1 cellular context compared by ENCODE assay signal in the genomic region with DNA sequence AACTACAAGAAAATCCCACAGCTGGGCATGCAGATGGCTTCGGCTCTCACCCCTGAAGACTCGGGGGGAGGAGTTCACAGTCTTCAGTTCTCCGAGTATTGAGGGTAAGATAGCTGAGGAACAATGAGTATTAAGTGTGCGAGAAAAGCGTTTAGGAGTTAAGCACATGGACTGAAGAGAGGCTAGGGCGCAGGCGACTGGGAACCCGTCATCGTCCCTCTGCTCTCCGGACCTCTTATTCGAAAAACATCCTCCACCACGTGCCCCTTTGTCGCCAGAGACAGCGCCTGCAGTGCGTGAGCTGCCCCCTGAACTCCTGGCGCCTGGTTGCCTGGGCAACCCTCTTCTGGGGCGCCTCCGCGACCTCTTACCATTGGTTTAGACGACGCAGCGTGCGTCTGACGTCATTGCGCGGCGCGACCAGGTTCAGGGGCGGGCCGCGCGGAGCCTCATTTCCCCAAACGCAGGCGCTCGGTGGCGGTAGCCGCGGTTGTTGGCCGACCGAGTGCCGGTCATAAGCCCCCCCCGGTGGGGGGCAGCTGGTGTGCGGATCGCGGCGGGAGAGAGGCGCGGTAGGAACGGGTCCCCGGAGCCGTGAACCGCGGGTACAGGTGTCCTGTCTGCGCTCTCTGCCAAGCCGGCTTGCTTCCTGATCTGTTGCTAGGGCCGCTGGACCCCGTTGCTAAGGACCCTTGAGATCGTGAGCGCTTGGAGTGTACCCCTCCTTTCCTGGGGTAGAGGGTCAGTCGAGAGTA.
A peak's percentile ranks its signal among the peaks of the same experiment; 100 is the strongest.
TF ChIP-seq lines count a peak whose summit lies in the region.

TSS of gene PACRGL (plus strand) at position 452 of the 755 bp plus-strand sequence. CDS start 4,024 bp downstream, outside the sequence.

TF ChIP-seq in K562, 482 proteins besides CTCF, POLR2A, EP300 and RAD21 (continued from another document and continues in another):
- TF ChIP-seq HBP1 (CRISPR knock-in tag; IDR thresholded peaks at IDR 0.05) (no peak), YY1 (IDR thresholded peaks at IDR 0.05; ENCODE audit: borderline replicate concordance in 1 of 3, control insufficient read depth in 1 of 3, extremely low read depth in 1 of 3, insufficient read depth in 3 of 3, insufficient read length in 1 of 3, insufficient replicate concordance in 2 of 3, low read depth in 1 of 3, low read length in 2 of 3) (peak in 1 of 3 experiments; percentile 42), ZNF253 (CRISPR knock-in tag; conservative IDR thresholded peaks at IDR 0.05) (no peak), ZKSCAN8 (CRISPR knock-in tag; IDR thresholded peaks at IDR 0.05) (no peak), ZKSCAN3 (CRISPR knock-in tag; IDR thresholded peaks at IDR 0.05) (no peak), PYGO2 (tag; IDR thresholded peaks at IDR 0.05) (no peak), MYC (IDR thresholded peaks at IDR 0.05; ENCODE audit: low read depth, low read length) (peak; percentile 90), MYC (CRISPR knock-in tag; IDR thresholded peaks at IDR 0.05; ENCODE audit: borderline replicate concordance, low read depth) (peak; percentile 47; the same call in 1 of the 2 replicates), ZNF263 (CRISPR knock-in tag; IDR thresholded peaks at IDR 0.05; ENCODE audit: borderline replicate concordance) (no peak), ETS2 (tag; IDR thresholded peaks at IDR 0.05; ENCODE audit: borderline replicate concordance, poor library complexity, severe bottlenecking) (no peak), ZNF133 (CRISPR knock-in tag; IDR thresholded peaks at IDR 0.05) (no peak), NCOA6 (IDR thresholded peaks at IDR 0.05) (peak; percentile 75; the same call in 1 of the 2 replicates), CTBP1 (IDR thresholded peaks at IDR 0.05; ENCODE audit: borderline replicate concordance) (peak; percentile 55), CSDE1 (IDR thresholded peaks at IDR 0.05) (peak in 1 of 2 experiments; percentile 85; a peak in 2 of 4 replicates), PTBP1 (IDR thresholded peaks at IDR 0.05; ENCODE audit: low read depth, low read length) (no peak), NFRKB (IDR thresholded peaks at IDR 0.05; ENCODE audit: low read depth) (no peak), ZFP1 (CRISPR knock-in tag; IDR thresholded peaks at IDR 0.05) (no peak), PATZ1 (CRISPR knock-in tag; IDR thresholded peaks at IDR 0.05; ENCODE audit: borderline replicate concordance) (no peak), ELF1 (tag; IDR thresholded peaks at IDR 0.05) (peak; percentile 73), ATF1 (CRISPR knock-in tag; IDR thresholded peaks at IDR 0.05) (peak; percentile 89), ATF1 (tag; IDR thresholded peaks at IDR 0.05) (peak; percentile 98), L3MBTL2 (IDR thresholded peaks at IDR 0.05) (peak; percentile 94), GTF2E2 (tag; IDR thresholded peaks at IDR 0.05) (no peak), SNRNP70 (optimal IDR thresholded peaks at IDR 0.05; ENCODE audit: low read depth, low read length) (no peak), HMBOX1 (IDR thresholded peaks at IDR 0.05) (no peak), ZNF134 (CRISPR knock-in tag; conservative IDR thresholded peaks at IDR 0.05) (no peak), ZNF12 (CRISPR knock-in tag; IDR thresholded peaks at IDR 0.05) (0 out of 2 replicates have a peak, but pooled peaks have one; percentile 31), DIDO1 (tag; IDR thresholded peaks at IDR 0.05; ENCODE audit: low read depth) (no peak), KAT8 (IDR thresholded peaks at IDR 0.05; ENCODE audit: low read depth) (no peak), POLR2AphosphoS5 (IDR thresholded peaks at IDR 0.05; ENCODE audit: control insufficient read depth, insufficient read depth, low read depth, low read length) (no peak), KLF13 (tag; IDR thresholded peaks at IDR 0.05; ENCODE audit: borderline replicate concordance, low read depth) (0 out of 2 replicates have a peak, but pooled peaks have one; percentile 8), NR1H2 (CRISPR knock-in tag; IDR thresholded peaks at IDR 0.05) (no peak), CAMTA2 (CRISPR knock-in tag; conservative IDR thresholded peaks at IDR 0.05) (no peak), ARID1B (IDR thresholded peaks at IDR 0.05) (no peak; the same call in 1 of the 2 replicates), MED1 (CRISPR knock-in tag; IDR thresholded peaks at IDR 0.05; ENCODE audit: borderline replicate concordance) (no peak), SFPQ (IDR thresholded peaks at IDR 0.05; ENCODE audit: low read depth, low read length) (no peak), HMGN3 (IDR thresholded peaks at IDR 0.05; ENCODE audit: borderline replicate concordance, extremely low read depth, insufficient read length, low read depth, low read length) (peak; percentile 17), ZNF785 (CRISPR knock-in tag; IDR thresholded peaks at IDR 0.05) (no peak), ZNF274 (IDR thresholded peaks at IDR 0.05; ENCODE audit: borderline replicate concordance, low read depth, low read length) (no peak), CHD1 (IDR thresholded peaks at IDR 0.05; ENCODE audit: low read length) (no peak), NR2C2 (CRISPR knock-in tag; IDR thresholded peaks at IDR 0.05) (peak; percentile 67; the same call in 1 of the 2 replicates), NR2C2 (tag; IDR thresholded peaks at IDR 0.05) (peak; percentile 98)
- TF ChIP-seq, protein P1, sequence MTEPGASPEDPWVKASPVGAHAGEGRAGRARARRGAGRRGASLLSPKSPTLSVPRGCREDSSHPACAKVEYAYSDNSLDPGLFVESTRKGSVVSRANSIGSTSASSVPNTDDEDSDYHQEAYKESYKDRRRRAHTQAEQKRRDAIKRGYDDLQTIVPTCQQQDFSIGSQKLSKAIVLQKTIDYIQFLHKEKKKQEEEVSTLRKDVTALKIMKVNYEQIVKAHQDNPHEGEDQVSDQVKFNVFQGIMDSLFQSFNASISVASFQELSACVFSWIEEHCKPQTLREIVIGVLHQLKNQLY (CRISPR knock-in tag; conservative IDR thresholded peaks at IDR 0.05): no peak
- TF ChIP-seq, protein P2, sequence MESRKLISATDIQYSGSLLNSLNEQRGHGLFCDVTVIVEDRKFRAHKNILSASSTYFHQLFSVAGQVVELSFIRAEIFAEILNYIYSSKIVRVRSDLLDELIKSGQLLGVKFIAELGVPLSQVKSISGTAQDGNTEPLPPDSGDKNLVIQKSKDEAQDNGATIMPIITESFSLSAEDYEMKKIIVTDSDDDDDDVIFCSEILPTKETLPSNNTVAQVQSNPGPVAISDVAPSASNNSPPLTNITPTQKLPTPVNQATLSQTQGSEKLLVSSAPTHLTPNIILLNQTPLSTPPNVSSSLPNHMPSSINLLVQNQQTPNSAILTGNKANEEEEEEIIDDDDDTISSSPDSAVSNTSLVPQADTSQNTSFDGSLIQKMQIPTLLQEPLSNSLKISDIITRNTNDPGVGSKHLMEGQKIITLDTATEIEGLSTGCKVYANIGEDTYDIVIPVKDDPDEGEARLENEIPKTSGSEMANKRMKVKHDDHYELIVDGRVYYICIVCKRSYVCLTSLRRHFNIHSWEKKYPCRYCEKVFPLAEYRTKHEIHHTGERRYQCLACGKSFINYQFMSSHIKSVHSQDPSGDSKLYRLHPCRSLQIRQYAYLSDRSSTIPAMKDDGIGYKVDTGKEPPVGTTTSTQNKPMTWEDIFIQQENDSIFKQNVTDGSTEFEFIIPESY (CRISPR knock-in tag; IDR thresholded peaks at IDR 0.05): no peak
- TF ChIP-seq, protein P3, sequence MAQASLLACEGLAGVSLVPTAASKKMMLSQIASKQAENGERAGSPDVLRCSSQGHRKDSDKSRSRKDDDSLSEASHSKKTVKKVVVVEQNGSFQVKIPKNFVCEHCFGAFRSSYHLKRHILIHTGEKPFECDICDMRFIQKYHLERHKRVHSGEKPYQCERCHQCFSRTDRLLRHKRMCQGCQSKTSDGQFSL (CRISPR knock-in tag; IDR thresholded peaks at IDR 0.05): no peak
- TF ChIP-seq, protein P3 (tag; IDR thresholded peaks at IDR 0.05): no peak
- TF ChIP-seq, protein P4, sequence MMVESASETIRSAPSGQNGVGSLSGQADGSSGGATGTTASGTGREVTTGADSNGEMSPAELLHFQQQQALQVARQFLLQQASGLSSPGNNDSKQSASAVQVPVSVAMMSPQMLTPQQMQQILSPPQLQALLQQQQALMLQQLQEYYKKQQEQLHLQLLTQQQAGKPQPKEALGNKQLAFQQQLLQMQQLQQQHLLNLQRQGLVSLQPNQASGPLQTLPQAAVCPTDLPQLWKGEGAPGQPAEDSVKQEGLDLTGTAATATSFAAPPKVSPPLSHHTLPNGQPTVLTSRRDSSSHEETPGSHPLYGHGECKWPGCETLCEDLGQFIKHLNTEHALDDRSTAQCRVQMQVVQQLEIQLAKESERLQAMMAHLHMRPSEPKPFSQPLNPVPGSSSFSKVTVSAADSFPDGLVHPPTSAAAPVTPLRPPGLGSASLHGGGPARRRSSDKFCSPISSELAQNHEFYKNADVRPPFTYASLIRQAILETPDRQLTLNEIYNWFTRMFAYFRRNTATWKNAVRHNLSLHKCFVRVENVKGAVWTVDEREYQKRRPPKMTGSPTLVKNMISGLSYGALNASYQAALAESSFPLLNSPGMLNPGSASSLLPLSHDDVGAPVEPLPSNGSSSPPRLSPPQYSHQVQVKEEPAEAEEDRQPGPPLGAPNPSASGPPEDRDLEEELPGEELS (CRISPR knock-in tag; IDR thresholded peaks at IDR 0.05; ENCODE audit: borderline replicate concordance): no peak
- TF ChIP-seq, protein P5, sequence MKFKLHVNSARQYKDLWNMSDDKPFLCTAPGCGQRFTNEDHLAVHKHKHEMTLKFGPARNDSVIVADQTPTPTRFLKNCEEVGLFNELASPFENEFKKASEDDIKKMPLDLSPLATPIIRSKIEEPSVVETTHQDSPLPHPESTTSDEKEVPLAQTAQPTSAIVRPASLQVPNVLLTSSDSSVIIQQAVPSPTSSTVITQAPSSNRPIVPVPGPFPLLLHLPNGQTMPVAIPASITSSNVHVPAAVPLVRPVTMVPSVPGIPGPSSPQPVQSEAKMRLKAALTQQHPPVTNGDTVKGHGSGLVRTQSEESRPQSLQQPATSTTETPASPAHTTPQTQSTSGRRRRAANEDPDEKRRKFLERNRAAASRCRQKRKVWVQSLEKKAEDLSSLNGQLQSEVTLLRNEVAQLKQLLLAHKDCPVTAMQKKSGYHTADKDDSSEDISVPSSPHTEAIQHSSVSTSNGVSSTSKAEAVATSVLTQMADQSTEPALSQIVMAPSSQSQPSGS (CRISPR knock-in tag; IDR thresholded peaks at IDR 0.05): no peak
- TF ChIP-seq, protein P6, sequence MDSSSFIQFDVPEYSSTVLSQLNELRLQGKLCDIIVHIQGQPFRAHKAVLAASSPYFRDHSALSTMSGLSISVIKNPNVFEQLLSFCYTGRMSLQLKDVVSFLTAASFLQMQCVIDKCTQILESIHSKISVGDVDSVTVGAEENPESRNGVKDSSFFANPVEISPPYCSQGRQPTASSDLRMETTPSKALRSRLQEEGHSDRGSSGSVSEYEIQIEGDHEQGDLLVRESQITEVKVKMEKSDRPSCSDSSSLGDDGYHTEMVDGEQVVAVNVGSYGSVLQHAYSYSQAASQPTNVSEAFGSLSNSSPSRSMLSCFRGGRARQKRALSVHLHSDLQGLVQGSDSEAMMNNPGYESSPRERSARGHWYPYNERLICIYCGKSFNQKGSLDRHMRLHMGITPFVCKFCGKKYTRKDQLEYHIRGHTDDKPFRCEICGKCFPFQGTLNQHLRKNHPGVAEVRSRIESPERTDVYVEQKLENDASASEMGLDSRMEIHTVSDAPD (CRISPR knock-in tag; IDR thresholded peaks at IDR 0.05): no peak
